In the genomic region with DNA sequence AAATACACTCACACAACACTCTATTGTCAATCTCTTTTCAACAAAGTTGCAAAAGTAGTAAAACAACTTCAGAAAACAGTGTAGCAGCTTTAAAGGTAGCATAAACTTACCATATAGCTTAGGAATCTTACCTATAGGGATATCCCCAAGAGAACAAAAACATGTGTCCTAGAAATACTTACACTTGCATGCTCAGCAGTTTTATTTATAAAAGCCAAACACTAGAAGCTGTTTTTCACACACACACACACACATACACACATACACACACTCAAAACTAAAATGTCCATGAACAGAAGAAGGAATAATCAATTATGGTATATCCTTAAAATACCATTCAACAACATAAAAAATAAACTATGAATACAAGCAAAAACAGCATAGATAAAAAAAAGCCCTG, we compare ENCODE assay signal across 1 cellular context.
A peak's percentile ranks its signal among the peaks of the same experiment; 100 is the strongest.
TF ChIP-seq lines count a peak whose summit lies in the region.

No MANE protein-coding gene starts in this region.

TF ChIP-seq in K562, 482 proteins besides CTCF, POLR2A, EP300 and RAD21:
- no peak for TF ChIP-seq NFATC3 (IDR thresholded peaks at IDR 0.05)
- no peak for TF ChIP-seq ATF7 (IDR thresholded peaks at IDR 0.05)
- 0 out of 2 replicates have a peak, but pooled peaks have one; percentile 12 for TF ChIP-seq C11orf30 (IDR thresholded peaks at IDR 0.05; ENCODE audit: low read depth)
- TF ChIP-seq ZNF316 (IDR thresholded peaks at IDR 0.05), result peak; percentile 30; the same call in 1 of the 2 replicates
- TF ChIP-seq XRCC5 (IDR thresholded peaks at IDR 0.05; ENCODE audit: low read depth, low read length), result no peak
- no peak for TF ChIP-seq HOMEZ (CRISPR knock-in tag; IDR thresholded peaks at IDR 0.05)
